In genomic region chr20:49245921-49246740, GRCh38 we compare ENCODE assay signal across 1 cellular context.
TF ChIP-seq lines count a peak whose summit lies in the region.

No MANE protein-coding gene starts in this region.

TF ChIP-seq in GM12878, 131 proteins besides CTCF, POLR2A, EP300 and RAD21:
- TF ChIP-seq RAD51 (IDR thresholded peaks at IDR 0.05), result no peak
- TF ChIP-seq POLR2AphosphoS2 (IDR thresholded peaks at IDR 0.05; ENCODE audit: low read depth, low read length), result 0 out of 2 replicates have a peak, but pooled peaks have one; percentile 35
- TF ChIP-seq YY1 (IDR thresholded peaks at IDR 0.05; ENCODE audit: low read depth, low read length), result peak; percentile 46; the same call in 1 of the 2 replicates
- 0 out of 2 replicates have a peak, but pooled peaks have one; percentile 41 for TF ChIP-seq PML (IDR thresholded peaks at IDR 0.05; ENCODE audit: low read length)
- peak; percentile 25; the same call in 1 of the 2 replicates for TF ChIP-seq SMAD5 (IDR thresholded peaks at IDR 0.05; ENCODE audit: low read depth)
- TF ChIP-seq SMC3 (IDR thresholded peaks at IDR 0.05; ENCODE audit: borderline replicate concordance, low read length), result peak; percentile 72; the same call in 1 of the 2 replicates
- TF ChIP-seq SRF (IDR thresholded peaks at IDR 0.05; ENCODE audit: low read depth in 2 of 2, low read length in 2 of 2), result no peak
TF ChIP-seq in GM12878: peak in this region for 5.
